ENCODE assay signal across 28 cellular contexts in the genomic region with DNA sequence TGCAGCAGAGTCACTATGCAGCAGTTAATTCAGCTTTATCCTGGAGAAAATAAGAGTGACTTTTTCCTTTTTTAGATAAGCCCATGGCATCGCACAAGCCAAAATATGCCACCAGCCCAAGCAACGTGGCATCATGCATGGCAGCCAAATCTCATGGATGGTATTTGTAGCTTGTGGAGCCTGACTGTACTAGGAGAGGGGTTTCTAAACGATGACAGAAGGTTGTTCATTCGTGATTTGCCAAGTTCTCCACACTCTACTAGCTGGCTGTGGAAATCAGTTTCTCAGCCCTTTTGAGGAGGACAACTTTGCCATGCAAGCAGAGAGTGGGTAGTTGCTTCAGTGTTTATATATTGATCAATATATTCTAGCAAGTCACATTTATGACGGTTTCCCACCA.
"Had no signal": no experiment of that assay in that cellular context is flagged by ENCODE, and none has a peak within 500 bp of the region (broad histone marks: within the 10 kb centered on the region; RNA-seq: fewer than 3 reads in every experiment).

No MANE protein-coding gene starts in this region.

- H3K9me3 Mint-ChIP-seq: immature natural killer cell; naive thymus-derived CD8-positive, alpha-beta T cell; nephron; neural progenitor cell; stimulated activated naive B cell treated with anti-CD40 and anti-IgM and Interleukin-4, amounts not matched to agents 10 μg/mL and 1 μg/mL and 100 μg/mL, for 72 hours had no signal

- DNase-seq: immature natural killer cell; kidney; left colon; left lung; lower lobe of right lung; mammary epithelial cell; mesenchymal stem cell; naive thymus-derived CD8-positive, alpha-beta T cell; ovary; posterior cingulate gyrus; retina; right cardiac atrium; stimulated activated CD4-positive, alpha-beta T cell treated with anti-CD3 and anti-CD28 coated beads, Interleukin-12 subunit alpha, Interleukin-12 subunit beta, amount 100 ng/mL, for 4 hours; stimulated activated CD4-positive, alpha-beta T cell treated with anti-CD3 and anti-CD28 coated beads, Interleukin-15, amount 100 ng/mL, for 24 hours; stimulated activated CD4-positive, alpha-beta T cell treated with anti-CD3 and anti-CD28 coated beads, Interleukin-2, amount 100 ng/mL, for 24 hours; stimulated activated CD4-positive, alpha-beta T cell treated with anti-CD3 and anti-CD28 coated beads, Interleukin-4, amount 100 ng/mL, for 1 hour; stimulated activated naive B cell treated with anti-CD40 and anti-IgM and Interleukin-4, amounts not matched to agents 10 μg/mL and 1 μg/mL and 100 μg/mL, for 72 hours; stimulated activated naive CD8-positive, alpha-beta T cell treated with anti-CD3 and anti-CD28 coated beads, Interleukin-15, Interleukin-2, amounts not matched to agents 100 U/mL and 50 U/mL, for 24 hours; stomach; testis; thyroid gland; trophoblast cell; upper lobe of right lung had no signal

- H3K27ac Mint-ChIP-seq: immature natural killer cell; neural progenitor cell; stimulated activated naive B cell treated with anti-CD40 and anti-IgM and Interleukin-4, amounts not matched to agents 10 μg/mL and 1 μg/mL and 100 μg/mL, for 72 hours had no signal

- H2AFZ ChIP-seq: neural progenitor cell had no signal

- H3K27ac ChIP-seq: left lung, lower lobe of right lung, neural progenitor cell, ovary, prostate gland, stomach, thyroid gland, upper lobe of right lung had no signal

- H3K4me3 ChIP-seq: left lung, lower lobe of right lung, neural progenitor cell, ovary, prostate gland, skin epidermis, stomach, testis, thyroid gland, upper lobe of right lung had no signal

- H3K9ac ChIP-seq: neural progenitor cell had no signal

- H3K27me3 ChIP-seq: left lung, neural progenitor cell, ovary, stomach, testis, thyroid gland, upper lobe of right lung had no signal

- H3K4me2 ChIP-seq: neural progenitor cell had no signal

- H3K36me3 ChIP-seq: neural progenitor cell, ovary, prostate gland had no signal

- H3K27me3 Mint-ChIP-seq: naive thymus-derived CD8-positive, alpha-beta T cell; stimulated activated naive B cell treated with anti-CD40 and anti-IgM and Interleukin-4, amounts not matched to agents 10 μg/mL and 1 μg/mL and 100 μg/mL, for 72 hours had no signal

- H3K9me3 ChIP-seq: left lung, lower lobe of right lung, ovary, prostate gland, stomach, testis, thyroid gland, upper lobe of right lung had no signal

- H3K4me3 Mint-ChIP-seq: immature natural killer cell; naive thymus-derived CD8-positive, alpha-beta T cell; nephron; neural progenitor cell; stimulated activated naive B cell treated with anti-CD40 and anti-IgM and Interleukin-4, amounts not matched to agents 10 μg/mL and 1 μg/mL and 100 μg/mL, for 72 hours had no signal

- ATAC-seq: left colon; left lung; lower lobe of right lung; naive thymus-derived CD8-positive, alpha-beta T cell; right cardiac atrium; sciatic nerve; stimulated activated naive B cell treated with anti-CD40 and anti-IgM and Interleukin-4, amounts not matched to agents 10 μg/mL and 1 μg/mL and 100 μg/mL, for 72 hours; stimulated activated naive CD8-positive, alpha-beta T cell treated with anti-CD3 and anti-CD28 coated beads, Interleukin-15, Interleukin-2, amounts not matched to agents 100 U/mL and 50 U/mL, for 24 hours; upper lobe of right lung had no signal
